In genomic region chr14:105877645-105878044, GRCh38 we compare ENCODE assay signal across 18 cellular contexts.
DNase-seq lines count a peak whose midpoint lies in the region; ATAC-seq and TF ChIP-seq lines count a peak whose summit lies in the region.
"Had no signal": no experiment of that assay in that cellular context is flagged by ENCODE, and none has a peak within 500 bp of the region (broad histone marks: within the 10 kb centered on the region; RNA-seq: fewer than 3 reads in every experiment).

No MANE protein-coding gene starts in this region.

- H3K27ac ChIP-seq in RWPE2 (ENCODE audit: poor library complexity, severe bottlenecking): no peak overlapping the region
- no peak overlapping the region for H3K27ac ChIP-seq in spleen
- H3K27ac ChIP-seq: A549, C4-2B had no signal

- no peaks in the 10 kb centered on the region for H3K4me1 ChIP-seq in RWPE2 (ENCODE audit: insufficient read depth, poor library complexity, severe bottlenecking)
- H3K4me1 ChIP-seq in spleen: peaks cover 0 to 8% (median 0%) of the 10 kb centered on the region in 6 donors
- H3K4me1 ChIP-seq: A549, HAP-1 had no signal

- intact Hi-C loops in activated naive CD4-positive, alpha-beta T cell treated with anti-CD3 and anti-CD28 coated beads for 36 hours (cut with micrococcal nuclease): no loop called here
- intact Hi-C loops in spleen (cut with DNase I; ENCODE audit: low total_unique reads): no loop called here

- TF ChIP-seq POLR2A in spleen (IDR thresholded peaks at IDR 0.05): no peak

- peaks cover 99% of the 10 kb centered on the region for H3K27me3 Mint-ChIP-seq in activated naive CD4-positive, alpha-beta T cell treated with anti-CD3 and anti-CD28 coated beads, Interleukin-2, amount 10 ng/mL, durations not matched to agents 7 days and 5 days
- peaks cover 22% of the 10 kb centered on the region for H3K27me3 Mint-ChIP-seq in activated naive CD4-positive, alpha-beta T cell treated with anti-CD3 and anti-CD28 coated beads for 36 hours (ENCODE audit: low read depth)
- no peaks in the 10 kb centered on the region for H3K27me3 Mint-ChIP-seq in glutamatergic neuron (ENCODE audit: unreplicated experiment)

- H3K9me3 ChIP-seq in RWPE2 (ENCODE audit: severe bottlenecking) (peaks cover 3% of the 10 kb centered on the region), spleen (no peaks in the 10 kb centered on the region)
- H3K9me3 ChIP-seq: A549, BE2C, HAP-1 had no signal

- H3K36me3 Mint-ChIP-seq in activated naive CD4-positive, alpha-beta T cell treated with anti-CD3 and anti-CD28 coated beads, Interleukin-2, amount 10 ng/mL, durations not matched to agents 7 days and 5 days: no peaks in the 10 kb centered on the region
- no peaks in the 10 kb centered on the region for H3K36me3 Mint-ChIP-seq in activated naive CD4-positive, alpha-beta T cell treated with anti-CD3 and anti-CD28 coated beads for 36 hours (ENCODE audit: low read depth)
- H3K36me3 Mint-ChIP-seq in glutamatergic neuron (ENCODE audit: unreplicated experiment): peaks cover 6% of the 10 kb centered on the region
- H3K36me3 Mint-ChIP-seq: CD4-positive, alpha-beta memory T cell had no signal

- TF ChIP-seq CTCF in RWPE2 (IDR thresholded peaks at IDR 0.05; ENCODE audit: poor library complexity, severe bottlenecking) (no peak), glutamatergic neuron (IDR thresholded peaks at IDR 0.05; ENCODE audit: partially characterized antibody, unreplicated experiment) (no peak), spleen (IDR thresholded peaks at IDR 0.05 in 8 of 11, conservative IDR thresholded peaks at IDR 0.05 in 3 of 11) (no peak)

- peaks cover 12% of the 10 kb centered on the region for H3K4me1 Mint-ChIP-seq in activated naive CD4-positive, alpha-beta T cell treated with anti-CD3 and anti-CD28 coated beads, Interleukin-2, amount 10 ng/mL, durations not matched to agents 7 days and 5 days
- no peaks in the 10 kb centered on the region for H3K4me1 Mint-ChIP-seq in activated naive CD4-positive, alpha-beta T cell treated with anti-CD3 and anti-CD28 coated beads for 36 hours (ENCODE audit: low read depth)
- H3K4me1 Mint-ChIP-seq in glutamatergic neuron (ENCODE audit: low read depth, unreplicated experiment): no peaks in the 10 kb centered on the region
- H3K4me1 Mint-ChIP-seq: CD4-positive, alpha-beta memory T cell had no signal

- DNase-seq in activated naive CD4-positive, alpha-beta T cell treated with anti-CD3 and anti-CD28 coated beads, Interleukin-2, amount 10 ng/mL, durations not matched to agents 7 days and 5 days: peak; percentile 18
- DNase-seq in activated naive CD4-positive, alpha-beta T cell treated with anti-CD3 and anti-CD28 coated beads for 36 hours: no peak
- peak; percentile 41 for DNase-seq in RWPE2 (ENCODE audit: low spot score)
- peak; percentile 1 for DNase-seq in glutamatergic neuron
- DNase-seq in spleen: peak; percentile 49
- no peak for DNase-seq in stimulated activated naive CD8-positive, alpha-beta T cell treated with anti-CD3 and anti-CD28 coated beads, Interleukin-15, Interleukin-2, amounts not matched to agents 100 U/mL and 50 U/mL, for 24 hours
- no peak for DNase-seq in effector CD8-positive, alpha-beta T cell (lab: John Stamatoyannopoulos, UW)
- DNase-seq: BE2C, DMS153, DMS79 treated with DMSO at 0.1 percent for 48 hours, EL, GOT3 had no signal

- no peak overlapping the region for H3K27ac Mint-ChIP-seq in activated naive CD4-positive, alpha-beta T cell treated with anti-CD3 and anti-CD28 coated beads, Interleukin-2, amount 10 ng/mL, durations not matched to agents 7 days and 5 days
- no peak overlapping the region for H3K27ac Mint-ChIP-seq in activated naive CD4-positive, alpha-beta T cell treated with anti-CD3 and anti-CD28 coated beads for 36 hours
- H3K27ac Mint-ChIP-seq in glutamatergic neuron (ENCODE audit: unreplicated experiment): no peak overlapping the region
- H3K27ac Mint-ChIP-seq: CD4-positive, alpha-beta memory T cell had no signal

- no peak for ATAC-seq in RWPE2 (ENCODE audit: low read depth)
- ATAC-seq in stimulated activated naive CD8-positive, alpha-beta T cell treated with anti-CD3 and anti-CD28 coated beads, Interleukin-15, Interleukin-2, amounts not matched to agents 100 U/mL and 50 U/mL, for 24 hours: no peak
- ATAC-seq in GM18858 (IDR thresholded peaks at IDR 0.05; ENCODE audit: unreplicated experiment): no peak
- ATAC-seq: A549, HepG2 had no signal

- H3K27me3 ChIP-seq in RWPE2 (ENCODE audit: insufficient read depth, poor library complexity, severe bottlenecking) (peaks cover 36% of the 10 kb centered on the region), spleen (replicated peaks in 1 of 7) (peaks cover 0 to 18% (median 0%) of the 10 kb centered on the region in 7 donors)
- H3K27me3 ChIP-seq: BE2C had no signal

- no peaks in the 10 kb centered on the region for H3K36me3 ChIP-seq in RWPE2 (ENCODE audit: low read depth)
- H3K36me3 ChIP-seq in spleen: no peaks in the 10 kb centered on the region
- H3K36me3 ChIP-seq: BE2C, HAP-1 had no signal

- CTCF ChIA-PET in activated naive CD4-positive, alpha-beta T cell treated with anti-CD3 and anti-CD28 coated beads, Interleukin-2, amount 10 ng/mL, durations not matched to agents 7 days and 5 days (lab: Charles Lee): no interaction called here
- CTCF ChIA-PET in activated naive CD4-positive, alpha-beta T cell treated with anti-CD3 and anti-CD28 coated beads for 36 hours (lab: Charles Lee): no interaction called here

- WGBS in spleen, 5 donors: 85 to 90% (median 87%) methylated on average over 9 of the region's 9 CpGs

- H3K4me3 ChIP-seq in RWPE2 (ENCODE audit: severe bottlenecking): no peak overlapping the region
- no peak overlapping the region for H3K4me3 ChIP-seq in spleen
- H3K4me3 ChIP-seq: A549, HAP-1 had no signal

- no peak overlapping the region for H3K4me3 Mint-ChIP-seq in activated naive CD4-positive, alpha-beta T cell treated with anti-CD3 and anti-CD28 coated beads, Interleukin-2, amount 10 ng/mL, durations not matched to agents 7 days and 5 days
- H3K4me3 Mint-ChIP-seq in activated naive CD4-positive, alpha-beta T cell treated with anti-CD3 and anti-CD28 coated beads for 36 hours: no peak overlapping the region
- H3K4me3 Mint-ChIP-seq in glutamatergic neuron (ENCODE audit: unreplicated experiment): no peak overlapping the region

- no peaks in the 10 kb centered on the region for H3K9me3 Mint-ChIP-seq in activated naive CD4-positive, alpha-beta T cell treated with anti-CD3 and anti-CD28 coated beads, Interleukin-2, amount 10 ng/mL, durations not matched to agents 7 days and 5 days
- no peaks in the 10 kb centered on the region for H3K9me3 Mint-ChIP-seq in activated naive CD4-positive, alpha-beta T cell treated with anti-CD3 and anti-CD28 coated beads for 36 hours
- H3K9me3 Mint-ChIP-seq in glutamatergic neuron (ENCODE audit: unreplicated experiment): peaks cover 10% of the 10 kb centered on the region
- H3K9me3 Mint-ChIP-seq: CD4-positive, alpha-beta memory T cell had no signal

Comparison
In these comparisons a context has a peak if more than half of its experiments do, and no peak if none do; other contexts are left out.
1. DNase-seq: peak in activated naive CD4-positive, alpha-beta T cell treated with anti-CD3 and anti-CD28 coated beads, Interleukin-2, amount 10 ng/mL, durations not matched to agents 7 days and 5 days (single experiment), RWPE2 (single experiment), glutamatergic neuron (single experiment) and spleen (single experiment); none in activated naive CD4-positive, alpha-beta T cell treated with anti-CD3 and anti-CD28 coated beads for 36 hours (single experiment), stimulated activated naive CD8-positive, alpha-beta T cell treated with anti-CD3 and anti-CD28 coated beads, Interleukin-15, Interleukin-2, amounts not matched to agents 100 U/mL and 50 U/mL, for 24 hours (single experiment) and effector CD8-positive, alpha-beta T cell (single experiment).